Comparison of ENCODE assay signal across 24 cellular contexts in the genomic region with DNA sequence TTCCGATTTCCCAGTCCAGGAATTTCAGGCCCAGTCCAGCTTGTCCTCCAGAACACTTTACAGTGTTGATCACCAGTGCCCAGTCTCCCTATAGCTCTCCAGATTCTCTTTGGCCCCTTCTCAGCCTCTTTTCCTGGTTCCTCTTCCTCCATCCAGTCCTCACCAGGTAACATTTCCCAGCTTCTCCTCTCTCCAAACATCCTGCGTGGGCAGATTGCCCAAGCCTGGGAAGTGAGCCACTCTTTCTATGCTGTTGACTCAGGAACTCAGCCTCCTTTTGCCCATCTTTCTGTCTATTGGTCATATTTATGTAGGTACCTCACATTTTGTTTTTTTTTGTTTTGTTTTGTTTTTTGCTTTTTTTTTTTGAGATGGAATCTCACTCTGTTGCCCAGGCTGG.
"Had no signal": no experiment of that assay in that cellular context is flagged by ENCODE, and none has a peak within 500 bp of the region (broad histone marks: within the 10 kb centered on the region; RNA-seq: fewer than 3 reads in every experiment).

No MANE protein-coding gene starts in this region.

- H3K27ac Mint-ChIP-seq: activated CD8-positive, alpha-beta T cell treated with anti-CD3 and anti-CD28 coated beads, Interleukin-2, amount 10 ng/mL, durations not matched to agents 7 days and 5 days; activated naive CD8-positive, alpha-beta T cell; activated T-helper 17 cell treated with anti-CD3 and anti-CD28 coated beads, Interleukin-2, amount 50 U/mL, for 72 hours; naive thymus-derived CD4-positive, alpha-beta T cell; stimulated activated naive CD8-positive, alpha-beta T cell treated with anti-CD3 and anti-CD28 coated beads, Interleukin-15, amount 100 ng/mL, for 72 hours; T-cell; T-helper 2 cell treated with Interferon-gamma antibody and Interleukin-4, amounts not matched to agents 5 μg/mL and 100 μg/mL, for 36 hours had no signal

- H3K4me1 Mint-ChIP-seq: activated T-helper 17 cell treated with anti-CD3 and anti-CD28 coated beads, Interleukin-2, amount 50 U/mL, for 72 hours; naive thymus-derived CD4-positive, alpha-beta T cell; stimulated activated naive CD8-positive, alpha-beta T cell treated with anti-CD3 and anti-CD28 coated beads, Interleukin-15, amount 100 ng/mL, for 72 hours; T-cell had no signal

- H3K4me3 Mint-ChIP-seq: activated CD8-positive, alpha-beta T cell treated with anti-CD3 and anti-CD28 coated beads, Interleukin-2, amount 10 ng/mL, durations not matched to agents 7 days and 5 days; activated naive CD8-positive, alpha-beta T cell; activated T-helper 17 cell treated with anti-CD3 and anti-CD28 coated beads, Interleukin-2, amount 50 U/mL, for 72 hours; naive thymus-derived CD4-positive, alpha-beta T cell; stimulated activated naive CD8-positive, alpha-beta T cell treated with anti-CD3 and anti-CD28 coated beads, Interleukin-15, amount 100 ng/mL, for 72 hours; T-cell; T-helper 2 cell treated with Interferon-gamma antibody and Interleukin-4, amounts not matched to agents 5 μg/mL and 100 μg/mL, for 36 hours had no signal

- H3K27me3 Mint-ChIP-seq: activated T-helper 17 cell treated with anti-CD3 and anti-CD28 coated beads, Interleukin-2, amount 50 U/mL, for 72 hours; stimulated activated naive CD8-positive, alpha-beta T cell treated with anti-CD3 and anti-CD28 coated beads, Interleukin-15, amount 100 ng/mL, for 72 hours had no signal

- ATAC-seq: activated CD8-positive, alpha-beta T cell treated with anti-CD3 and anti-CD28 coated beads, Interleukin-2, amount 10 ng/mL, durations not matched to agents 7 days and 5 days; activated T-helper 17 cell treated with anti-CD3 and anti-CD28 coated beads, Interleukin-2, amount 50 U/mL, for 72 hours; naive thymus-derived CD4-positive, alpha-beta T cell; psoas muscle; stimulated activated naive CD8-positive, alpha-beta T cell treated with anti-CD3 and anti-CD28 coated beads, Interleukin-15, amount 100 ng/mL, for 72 hours; T-cell had no signal

- DNase-seq: activated CD4-positive, alpha-beta T cell treated with anti-CD3 and anti-CD28 coated beads, Interleukin-2, amount 50 U/mL, for 1 hour; activated CD4-positive, CD25-positive, alpha-beta regulatory T cell treated with anti-CD3 and anti-CD28 coated beads, Interleukin-2, amount 50 U/mL, for 72 hours; activated CD8-positive, alpha-beta T cell treated with anti-CD3 and anti-CD28 coated beads, Interleukin-2, amount 10 ng/mL, durations not matched to agents 7 days and 5 days; activated naive CD4-positive, alpha-beta T cell; activated T-cell treated with anti-CD3 and anti-CD28 coated beads, Interleukin-2, amount 50 U/mL, for 1 hour; adrenal gland; cerebellar nuclear complex; cortex of kidney; effector CD4-positive, alpha-beta T cell; foreskin fibroblast; kidney; left ventricle myocardium inferior; mesenchymal stem cell; naive thymus-derived CD4-positive, alpha-beta T cell; psoas muscle; stimulated activated CD4-positive, alpha-beta T cell treated with anti-CD3 and anti-CD28 coated beads, Interleukin-12 subunit alpha, Interleukin-12 subunit beta, amount 100 ng/mL, for 4 hours; stimulated activated CD4-positive, alpha-beta T cell treated with anti-CD3 and anti-CD28 coated beads, Interleukin-4, amount 100 ng/mL, for 4 hours; stimulated activated naive CD8-positive, alpha-beta T cell treated with anti-CD3 and anti-CD28 coated beads, Interleukin-15, amount 100 ng/mL, for 72 hours; T-cell; uterus; WERI-Rb-1 had no signal

- H3K36me3 Mint-ChIP-seq: activated naive CD8-positive, alpha-beta T cell; naive thymus-derived CD4-positive, alpha-beta T cell; T-cell had no signal
